In the genomic region with DNA sequence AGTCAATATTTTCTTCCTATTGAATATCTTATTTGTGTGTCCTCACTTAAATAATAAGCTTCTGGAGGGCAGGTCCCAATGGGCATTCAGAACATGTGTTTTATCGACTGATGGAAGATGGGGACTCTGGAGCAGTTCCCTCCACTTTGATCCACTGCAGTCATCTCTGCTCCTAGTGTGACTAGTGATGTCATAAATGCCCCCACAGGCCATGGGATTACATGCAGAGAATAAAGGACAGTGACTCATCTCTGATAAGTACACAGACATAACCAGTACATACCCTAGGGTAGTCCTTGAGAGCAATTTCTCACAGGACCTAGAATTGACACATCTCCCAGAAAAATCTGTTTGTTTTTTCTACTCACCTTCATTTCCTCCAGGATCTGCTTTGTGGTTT, we compare ENCODE assay signal across 14 cellular contexts. TPM values are rescaled to one million over a fixed set of nuclear protein-coding genes. Genes with fewer than 3 reads are reported as not detected.
DNase-seq lines count a peak whose midpoint lies in the region; ATAC-seq, FAIRE-seq and TF ChIP-seq lines count a peak whose summit lies in the region.
"Had no signal": no experiment of that assay in that cellular context is flagged by ENCODE, and none has a peak within 500 bp of the region (broad histone marks: within the 10 kb centered on the region; RNA-seq: fewer than 3 reads in every experiment).

No MANE protein-coding gene starts in this region.

- POLR2A ChIA-PET in HepG2 (lab: Yijun Ruan, JAX), result no interaction called here

- H3K4me2 ChIP-seq in HepG2 (ENCODE audit: low read depth, low read length), result no peak overlapping the region

- H3K4me3 ChIP-seq in NB4 (ENCODE audit: low read depth, low read length), result no peak overlapping the region
- no peak overlapping the region for H3K4me3 ChIP-seq in astrocyte of the spinal cord (ENCODE audit: low read depth, low read length)
- H3K4me3 ChIP-seq in HepG2 (replicated peaks in 1 of 3; ENCODE audit: insufficient read depth in 1 of 3, low read depth in 2 of 3, low read length in 3 of 3), result no peak overlapping the region
- H3K4me3 ChIP-seq in colonic mucosa, result no peak overlapping the region
- no peak overlapping the region for H3K4me3 ChIP-seq in suprapubic skin
- H3K4me3 ChIP-seq: mucosa of descending colon had no signal

- in situ Hi-C loops in astrocyte of the spinal cord (cut with HindIII; ENCODE audit: low sequenced_read_pairs) (no loop called here), HepG2 (cut with HindIII; ENCODE audit: extremely low pct_ligation_motif_present, low pct_unique_long_range_greater_than_20kb) (loop anchor here (25.0 kb wide), 1 partner anchor 743 kb away; no protein-coding TSS in a partner anchor)

- TF ChIP-seq CTCF in NB4 (IDR thresholded peaks at IDR 0.05; ENCODE audit: low read depth, low read length), result no peak
- TF ChIP-seq CTCF in astrocyte of the spinal cord (IDR thresholded peaks at IDR 0.05; ENCODE audit: low read depth, low read length), result no peak
- TF ChIP-seq CTCF in HepG2 (CRISPR knock-in tag; IDR thresholded peaks at IDR 0.05), result no peak
- no peak for TF ChIP-seq CTCF in colonic mucosa (IDR thresholded peaks at IDR 0.05)
- TF ChIP-seq CTCF in suprapubic skin (IDR thresholded peaks at IDR 0.05), result no peak

- no peak overlapping the region for H2AFZ ChIP-seq in HepG2 (ENCODE audit: low read length)

- TF ChIP-seq EP300 in HepG2 (IDR thresholded peaks at IDR 0.05; ENCODE audit: low read depth in 2 of 2, low read length in 2 of 2) (no peak), HepG2 (CRISPR knock-in tag; IDR thresholded peaks at IDR 0.05; ENCODE audit: borderline replicate concordance) (no peak), suprapubic skin (IDR thresholded peaks at IDR 0.05) (no peak)

- H3K9me3 ChIP-seq in HepG2 (ENCODE audit: low read length) (no peaks in the 10 kb centered on the region), colonic mucosa (no peaks in the 10 kb centered on the region), suprapubic skin (no peaks in the 10 kb centered on the region)
- H3K9me3 ChIP-seq: mucosa of descending colon had no signal

- no peaks in the 10 kb centered on the region; a peak in 1 of 5 replicates for H3K27me3 ChIP-seq in HepG2 (ENCODE audit: control insufficient read depth in 1 of 2, insufficient read depth in 2 of 2, low read length in 2 of 2)
- H3K27me3 ChIP-seq in colonic mucosa, result no peaks in the 10 kb centered on the region
- H3K27me3 ChIP-seq in suprapubic skin, result peaks cover 3% of the 10 kb centered on the region

- H3K4me1 ChIP-seq in HepG2 (ENCODE audit: insufficient read depth, low read length) (no peaks in the 10 kb centered on the region), colonic mucosa (no peaks in the 10 kb centered on the region), suprapubic skin (peaks cover 5% of the 10 kb centered on the region)

- BruUV-seq in HepG2 (replicated peaks; lab: Mats Ljungman, UMichigan), result no TSS peak

- CTCF ChIA-PET in HepG2 (lab: Yijun Ruan, JAX; ENCODE audit: low intra/inter-chr PET ratio, low total read pairs), result no interaction called here

- H3K9ac ChIP-seq in HepG2 (ENCODE audit: insufficient read depth, low read depth, low read length) (no peak overlapping the region), colonic mucosa (ENCODE audit: low read depth in 2 of 2, low read length in 2 of 2) (no peak overlapping the region)

- no peak for TF ChIP-seq RAD21 in HepG2 (CRISPR knock-in tag; IDR thresholded peaks at IDR 0.05)

- no peaks in the 10 kb centered on the region for H3K79me2 ChIP-seq in HepG2 (ENCODE audit: insufficient read depth, low read length)

- WGBS in HepG2 (ENCODE audit: low lambda C conversion rate), result 0% methylated on average over 1 of the region's 1 CpG
- 71% methylated on average over 1 of the region's 1 CpG for WGBS in suprapubic skin

- no peak for FAIRE-seq in HepG2 (lab: Jason Lieb, UNC)
- FAIRE-seq: GM12892 had no signal

- intact Hi-C loops in HepG2 (cut with micrococcal nuclease; ENCODE audit: unreplicated experiment), result no loop called here
- intact Hi-C loops in colonic mucosa (cut with DNase I), result no loop called here

- no peak overlapping the region for H3K27ac ChIP-seq in HepG2 (ENCODE audit: extremely low read length, insufficient read depth, low read length)
- H3K27ac ChIP-seq in colonic mucosa, result no peak overlapping the region
- no peak overlapping the region for H3K27ac ChIP-seq in suprapubic skin

- no peaks in the 10 kb centered on the region for H4K20me1 ChIP-seq in HepG2 (ENCODE audit: insufficient read depth, low read length)

- DNase-seq in Daoy (ENCODE audit: low read depth) (peak; percentile 88), NB4 (ENCODE audit: low read depth) (peak; percentile 3), astrocyte of the spinal cord (ENCODE audit: low read depth, low spot score) (peak; percentile 60), HepG2 (ENCODE audit: low spot score) (peak; percentile 44), colonic mucosa (no peak), epidermal melanocyte (ENCODE audit: insufficient read length, low spot score) (no peak), suprapubic skin (ENCODE audit: low spot score in 2 of 2) (no peak)
- DNase-seq: activated CD4-positive, CD25-positive, alpha-beta regulatory T cell; CD8-positive, alpha-beta T cell; cortex of kidney; mucosa of descending colon; NCI-H2081 had no signal

- no peaks in the 10 kb centered on the region for H3K36me3 ChIP-seq in HepG2 (replicated peaks in 1 of 2; ENCODE audit: control insufficient read depth in 1 of 2, insufficient read depth in 2 of 2, low read length in 2 of 2)
- H3K36me3 ChIP-seq in colonic mucosa, result no peaks in the 10 kb centered on the region
- H3K36me3 ChIP-seq in suprapubic skin, result no peaks in the 10 kb centered on the region

- ATAC-seq in HepG2 (peak; percentile 51; the same call in 1 of the 3 replicates), GM18511 (IDR thresholded peaks at IDR 0.05; ENCODE audit: unreplicated experiment) (no peak)
- ATAC-seq: CD8-positive, alpha-beta T cell; mucosa of descending colon had no signal

- no peak for TF ChIP-seq POLR2A in NB4 (IDR thresholded peaks at IDR 0.05; ENCODE audit: extremely low read depth, insufficient read length)
- no peak for TF ChIP-seq POLR2A in HepG2 (IDR thresholded peaks at IDR 0.05; ENCODE audit: insufficient read depth in 1 of 2, low read depth in 2 of 2, low read length in 2 of 2)
- no peak for TF ChIP-seq POLR2A in suprapubic skin (IDR thresholded peaks at IDR 0.05)

TF ChIP-seq in HepG2, 621 proteins besides CTCF, POLR2A, EP300 and RAD21 (continues in another document):
- TF ChIP-seq SP5 (CRISPR knock-in tag; IDR thresholded peaks at IDR 0.05; ENCODE audit: borderline replicate concordance, low read depth) (no peak), FOSL2 (CRISPR knock-in tag; IDR thresholded peaks at IDR 0.05) (peak; percentile 66), ATF7 (IDR thresholded peaks at IDR 0.05) (peak; percentile 43), ATF7 (CRISPR knock-in tag; IDR thresholded peaks at IDR 0.05) (no peak), MIER3 (CRISPR knock-in tag; IDR thresholded peaks at IDR 0.05; ENCODE audit: borderline replicate concordance) (no peak), ZSCAN29 (CRISPR knock-in tag; conservative IDR thresholded peaks at IDR 0.05) (no peak)
- TF ChIP-seq, protein P1, sequence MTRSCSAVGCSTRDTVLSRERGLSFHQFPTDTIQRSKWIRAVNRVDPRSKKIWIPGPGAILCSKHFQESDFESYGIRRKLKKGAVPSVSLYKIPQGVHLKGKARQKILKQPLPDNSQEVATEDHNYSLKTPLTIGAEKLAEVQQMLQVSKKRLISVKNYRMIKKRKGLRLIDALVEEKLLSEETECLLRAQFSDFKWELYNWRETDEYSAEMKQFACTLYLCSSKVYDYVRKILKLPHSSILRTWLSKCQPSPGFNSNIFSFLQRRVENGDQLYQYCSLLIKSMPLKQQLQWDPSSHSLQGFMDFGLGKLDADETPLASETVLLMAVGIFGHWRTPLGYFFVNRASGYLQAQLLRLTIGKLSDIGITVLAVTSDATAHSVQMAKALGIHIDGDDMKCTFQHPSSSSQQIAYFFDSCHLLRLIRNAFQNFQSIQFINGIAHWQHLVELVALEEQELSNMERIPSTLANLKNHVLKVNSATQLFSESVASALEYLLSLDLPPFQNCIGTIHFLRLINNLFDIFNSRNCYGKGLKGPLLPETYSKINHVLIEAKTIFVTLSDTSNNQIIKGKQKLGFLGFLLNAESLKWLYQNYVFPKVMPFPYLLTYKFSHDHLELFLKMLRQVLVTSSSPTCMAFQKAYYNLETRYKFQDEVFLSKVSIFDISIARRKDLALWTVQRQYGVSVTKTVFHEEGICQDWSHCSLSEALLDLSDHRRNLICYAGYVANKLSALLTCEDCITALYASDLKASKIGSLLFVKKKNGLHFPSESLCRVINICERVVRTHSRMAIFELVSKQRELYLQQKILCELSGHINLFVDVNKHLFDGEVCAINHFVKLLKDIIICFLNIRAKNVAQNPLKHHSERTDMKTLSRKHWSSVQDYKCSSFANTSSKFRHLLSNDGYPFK (CRISPR knock-in tag; IDR thresholded peaks at IDR 0.05; ENCODE audit: borderline replicate concordance), result no peak

RNA-seq across cellular contexts. Expression of a gene that starts 49.4 kb away (rescaled TPM):
- total RNA-seq in Daoy (2014; rRNA removed; shearing (Covaris generic)), result 4.9 and 5.7 TPM in 2 replicates
- total RNA-seq in HepG2 (2016; rRNA removed; fragmentation: Illumina TruSeq; extraction: Trizol) (0.60 and 0.81 TPM in 2 replicates), colonic mucosa (10 to 100 TPM; 23.5 to 32.0 TPM), suprapubic skin (10 to 100 TPM; 19.8 to 47.3 (median 33.1) TPM)
- 0.53 and 0.81 TPM in 2 replicates for total RNA-seq in HepG2 (2016; cell fraction: cytosol; rRNA removed; fragmentation: Illumina TruSeq; extraction: Trizol; ENCODE audit: low read depth)
- total RNA-seq in HepG2 (2016; cell fraction: insoluble cytoplasmic fraction; rRNA removed; fragmentation: Illumina TruSeq; extraction: Trizol), result 0.61 and 0.70 TPM in 2 replicates
- total RNA-seq in HepG2 (2016; cell fraction: membrane; rRNA removed; fragmentation: Illumina TruSeq; extraction: Trizol), result 0.37 and 0.38 TPM in 2 replicates
- 1.9 and 2.6 TPM in 2 replicates for total RNA-seq in HepG2 (2016; cell fraction: nucleus; rRNA removed; fragmentation: Illumina TruSeq; extraction: Trizol)
- polyA plus RNA-seq in HepG2 (2011; rRNA removed), result 0.17 and 0.20 TPM in 2 replicates
- 0.12 and 0.17 TPM in 2 replicates for polyA plus RNA-seq in HepG2 (2011; cell fraction: cytosol; rRNA removed)
- 0.24 and 0.31 TPM in 2 replicates for polyA plus RNA-seq in HepG2 (2011; cell fraction: nucleus; rRNA removed)
- 0.36 and 0.63 TPM in 2 replicates for polyA plus RNA-seq in HepG2 (2012)
- 0.02 and 0.10 TPM in 2 replicates for polyA plus RNA-seq in HepG2 (2016; cell fraction: cytosol; fragmentation: Illumina TruSeq; extraction: Trizol; ENCODE audit: low read depth)
- polyA plus RNA-seq in HepG2 (2016; cell fraction: insoluble cytoplasmic fraction; fragmentation: Illumina TruSeq; extraction: Trizol; ENCODE audit: low read depth), result 0.33 and 0.41 TPM in 2 replicates
- 0.08 and 0.21 TPM in 2 replicates for polyA plus RNA-seq in HepG2 (2016; cell fraction: membrane; fragmentation: Illumina TruSeq; extraction: Trizol; ENCODE audit: low read depth)
- polyA plus RNA-seq in HepG2 (2016; cell fraction: nucleus; fragmentation: Illumina TruSeq; extraction: Trizol; ENCODE audit: insufficient read depth, low read depth), result 0.48 and 1.1 TPM in 2 replicates
- polyA minus RNA-seq in HepG2 (2011; rRNA and poly(A)+ RNA removed; ENCODE audit: low replicate concordance), result 0.46 and 1.4 TPM in 2 replicates
- 0.62 and 1.4 TPM in 2 replicates for polyA minus RNA-seq in HepG2 (2011; cell fraction: cytosol; rRNA and poly(A)+ RNA removed)
- 4.6 and 7.0 TPM in 2 replicates for polyA minus RNA-seq in HepG2 (2011; cell fraction: nucleus; rRNA and poly(A)+ RNA removed)

Comparison
In these comparisons a context has a peak if more than half of its experiments do, and no peak if none do; other contexts are left out.
1. DNase-seq: peak in Daoy (single experiment), NB4 (single experiment), astrocyte of the spinal cord (single experiment) and HepG2 (single experiment); none in colonic mucosa (single experiment), epidermal melanocyte (single experiment) and suprapubic skin (0 of 2).